ENCODE assay signal across 7 cellular contexts in the genomic region with DNA sequence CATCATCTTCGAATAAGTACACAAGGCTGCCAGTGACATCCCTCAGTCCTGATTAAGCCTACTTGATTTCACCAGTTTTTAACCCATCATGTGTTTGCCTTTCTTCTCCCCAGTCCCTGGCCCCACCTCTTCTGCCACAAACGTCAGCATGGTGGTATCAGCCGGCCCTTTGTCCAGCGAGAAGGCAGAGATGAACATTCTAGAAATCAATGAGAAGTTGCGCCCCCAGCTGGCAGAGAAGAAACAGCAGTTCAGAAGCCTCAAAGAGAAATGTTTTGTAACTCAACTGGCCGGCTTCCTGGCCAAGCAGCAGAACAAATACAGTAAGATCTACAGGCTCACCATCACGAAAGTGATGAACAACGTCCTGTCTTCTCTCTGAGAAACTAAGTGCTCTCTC. TPM values are rescaled to one million over a fixed set of nuclear protein-coding genes. Genes with fewer than 3 reads are reported as not detected.
DNase-seq lines count a peak whose midpoint lies in the region; FAIRE-seq and TF ChIP-seq lines count a peak whose summit lies in the region.
"Not testable (repeated sequence)": the region's sequence is repeated elsewhere in the genome, so short reads cannot be mapped to it uniquely, and the experiment has no call there.

No MANE protein-coding gene starts in this region.

- H3K4me1 ChIP-seq in PC-9 (replicated peaks; ENCODE audit: insufficient read depth); osteoblast (ENCODE audit: insufficient read depth, low read length): not testable (repeated sequence)

- H3K36me3 ChIP-seq in PC-9 (ENCODE audit: low read depth); osteoblast (ENCODE audit: insufficient read depth, low read length): not testable (repeated sequence)

- not testable (repeated sequence) for H3K27me3 ChIP-seq in PC-9 (ENCODE audit: insufficient read depth, low read depth); osteoblast (ENCODE audit: insufficient read depth, low read length)

- not testable (repeated sequence) for BruUV-seq in PC-9 (replicated peaks; lab: Mats Ljungman, UMichigan)

- CTCF ChIA-PET in PC-9 (lab: Charles Lee): not testable (repeated sequence)

- H4K20me1 ChIP-seq in PC-9 (ENCODE audit: insufficient read depth); osteoblast (ENCODE audit: insufficient read depth, low read length): not testable (repeated sequence)

- in situ Hi-C loops in astrocyte of the spinal cord (cut with HindIII; ENCODE audit: low sequenced_read_pairs): not testable (repeated sequence)

- not testable (repeated sequence) for H3K27ac ChIP-seq in PC-9; osteoblast (ENCODE audit: low read depth, low read length)

- TF ChIP-seq CTCF in D721Med (IDR thresholded peaks at IDR 0.05; ENCODE audit: insufficient read depth, missing control alignments): peak; percentile 3
- TF ChIP-seq CTCF in PC-9 (conservative IDR thresholded peaks at IDR 0.05): peak; percentile 73
- peak; percentile 23 for TF ChIP-seq CTCF in astrocyte of the spinal cord (IDR thresholded peaks at IDR 0.05; ENCODE audit: low read depth, low read length)
- TF ChIP-seq CTCF in epithelial cell of proximal tubule (conservative IDR thresholded peaks at IDR 0.05; ENCODE audit: low read depth, low read length): peak; percentile 36
- peak; percentile 38 for TF ChIP-seq CTCF in osteoblast (IDR thresholded peaks at IDR 0.05; ENCODE audit: extremely low read depth, low read depth, low read length)

- FAIRE-seq in D721Med (lab: Jason Lieb, UNC): not testable (repeated sequence)

- H3K9me3 ChIP-seq in PC-9 (ENCODE audit: insufficient read depth, low read depth); osteoblast (ENCODE audit: low read depth, low read length): not testable (repeated sequence)

- H3K9me2 ChIP-seq in PC-9 (ENCODE audit: insufficient read depth): not testable (repeated sequence)

- POLR2A ChIA-PET in PC-9 (lab: Charles Lee; ENCODE audit: unreplicated experiment): not testable (repeated sequence)

- intact Hi-C loops in PC-9 (cut with micrococcal nuclease; ENCODE audit: unreplicated experiment): not testable (repeated sequence)

- H3K4me3 ChIP-seq in PC-9; astrocyte of the spinal cord (ENCODE audit: low read depth, low read length); epithelial cell of proximal tubule (ENCODE audit: low read depth, low read length); osteoblast (ENCODE audit: insufficient read depth, low read length): not testable (repeated sequence)

- not testable (repeated sequence) for H3K79me2 ChIP-seq in PC-9 (ENCODE audit: low read depth); osteoblast (ENCODE audit: insufficient read depth, low read length)

- H3K4me2 ChIP-seq in PC-9; osteoblast (ENCODE audit: insufficient read depth, low read length): not testable (repeated sequence)

- not testable (repeated sequence) for H2AFZ ChIP-seq in PC-9; osteoblast (ENCODE audit: low read length)

- DNase-seq in D721Med (ENCODE audit: insufficient read length, low spot score); PC-9; epithelial cell of proximal tubule (ENCODE audit: low read depth); osteoblast (ENCODE audit: insufficient read length, low spot score, missing footprints): not testable (repeated sequence)
- peak; percentile 2 for DNase-seq in HT-29 (ENCODE audit: low spot score)
- peak; percentile 0 for DNase-seq in astrocyte of the spinal cord (ENCODE audit: low read depth, low spot score)
- DNase-seq in iris pigment epithelial cell (ENCODE audit: low read depth): peak; percentile 4

- H3F3A ChIP-seq in PC-9 (ENCODE audit: insufficient read depth, low read depth): not testable (repeated sequence)

RNA-seq across cellular contexts. Expression of a gene that starts 28.2 kb away (rescaled TPM):
- 2.0 and 2.4 TPM in 2 replicates for total RNA-seq in HT-29 (2014; rRNA removed; shearing (Covaris generic))
- total RNA-seq in PC-9 (2021) (5.9 and 6.7 TPM in 2 replicates), epithelial cell of proximal tubule (3.2 and 4.2 TPM in 2 replicates), osteoblast (9.8 and 13.0 TPM in 2 replicates)

Comparison
In these comparisons a context has a peak if more than half of its experiments do, and no peak if none do; other contexts are left out.
1. CTCF ChIP-seq: peak in every context shown above with its lines; median percentile 73 in PC-9; 38 in osteoblast; 36 in epithelial cell of proximal tubule; 23 in astrocyte of the spinal cord; 3 in D721Med.